ENCODE assay signal across 9 cellular contexts in genomic region chr18:22167471-22168151, GRCh38. TPM values are rescaled to one million over a fixed set of nuclear protein-coding genes. Genes with fewer than 3 reads are reported as not detected.
DNase-seq lines count a peak whose midpoint lies in the region; ATAC-seq, FAIRE-seq and TF ChIP-seq lines count a peak whose summit lies in the region.
"Had no signal": no experiment of that assay in that cellular context is flagged by ENCODE, and none has a peak within 500 bp of the region (broad histone marks: within the 10 kb centered on the region; RNA-seq: fewer than 3 reads in every experiment).

No MANE protein-coding gene starts in this region.

- H3K9me3 ChIP-seq in HCT116 (ENCODE audit: control insufficient read depth in 1 of 2, insufficient read depth in 1 of 2, low read depth in 1 of 2, low read length in 2 of 2) (no peaks in the 10 kb centered on the region), ascending aorta (no peaks in the 10 kb centered on the region), small intestine (ENCODE audit: control insufficient read depth, low read depth) (no peaks in the 10 kb centered on the region)

- BruUV-seq in HCT116 (replicated peaks; lab: Mats Ljungman, UMichigan), result no TSS peak

- TF ChIP-seq CTCF in HCT116 (IDR thresholded peaks at IDR 0.05 in 2 of 3, conservative IDR thresholded peaks at IDR 0.05 in 1 of 3; ENCODE audit: borderline replicate concordance in 1 of 3, insufficient read depth in 1 of 3, low read depth in 2 of 3, low read length in 2 of 3), result no peak
- TF ChIP-seq CTCF in ascending aorta (IDR thresholded peaks at IDR 0.05), result no peak

- H3K4me1 ChIP-seq in HCT116 (ENCODE audit: control insufficient read depth in 1 of 2, insufficient read depth in 2 of 2, low read length in 2 of 2) (peaks cover 5 to 19% of the 10 kb centered on the region in 2 experiments; a peak in 2 of 4 replicates), ascending aorta (peaks cover 0 to 7% of the 10 kb centered on the region in 2 donors), small intestine (ENCODE audit: control insufficient read depth in 2 of 2, insufficient read depth in 1 of 2, low read depth in 1 of 2, low read length in 1 of 2) (no peaks in the 10 kb centered on the region)

- no peaks in the 10 kb centered on the region for H3K9me2 ChIP-seq in HCT116 (ENCODE audit: insufficient read depth)

- H3K9ac ChIP-seq in HCT116 (ENCODE audit: low read length), result no peak overlapping the region

- POLR2A ChIA-PET in HCT116 (lab: Charles Lee), result no interaction called here

- no peaks in the 10 kb centered on the region for H4K20me1 ChIP-seq in HCT116 (ENCODE audit: insufficient read depth)

- peak overlapping the region; percentile 70 for H2AFZ ChIP-seq in HCT116 (ENCODE audit: low read depth, low read length, poor library complexity, severe bottlenecking)

- H3K27ac ChIP-seq in HCT116 (ENCODE audit: low read depth, low read length) (no peak overlapping the region), ascending aorta (peak overlapping the region; percentile 98 to 99), small intestine (ENCODE audit: low read depth in 1 of 2, low read length in 1 of 2) (peak overlapping the region; percentile 78 to 92)

- intact Hi-C loops in HCT116 (cut with micrococcal nuclease), result loop anchor here (2.0 to 10.0 kb wide), 3 partner anchors 170 to 537 kb away; no protein-coding TSS in a partner anchor
- intact Hi-C loops in ascending aorta (cut with DNase I), result loop anchor here (1.0 to 10.0 kb wide), 13 partner anchors 171 to 1065 kb away; partner anchors contain the start of genes ABHD3, MIB1, RBBP8 and ROCK1

- H3K27me3 ChIP-seq in HCT116 (ENCODE audit: insufficient read depth, low read length), result peaks cover 8% of the 10 kb centered on the region; the same call in 1 of the 2 replicates
- H3K27me3 ChIP-seq in ascending aorta, result no peaks in the 10 kb centered on the region
- peaks cover 0 to 33% of the 10 kb centered on the region in 2 donors for H3K27me3 ChIP-seq in small intestine (ENCODE audit: control insufficient read depth in 2 of 2, insufficient read depth in 2 of 2, low read length in 2 of 2)

- H3K36me3 ChIP-seq in HCT116 (ENCODE audit: control insufficient read depth in 1 of 2, insufficient read depth in 2 of 2, low read length in 2 of 2) (no peaks in the 10 kb centered on the region), ascending aorta (peaks cover 5 to 15% of the 10 kb centered on the region in 2 donors), small intestine (ENCODE audit: control insufficient read depth in 2 of 2, insufficient read depth in 2 of 2, low read length in 2 of 2) (no peaks in the 10 kb centered on the region)

- no peak for DNase-seq in HCT116 (ENCODE audit: low read depth, low spot score)
- peak in 1 of 2 donors; percentile 66 for DNase-seq in ascending aorta (ENCODE audit: low spot score in 2 of 2)
- peak; percentile 72 for DNase-seq in iPS-NIHi11 (ENCODE audit: low spot score)
- DNase-seq in small intestine, result peak; percentile 67
- no peak for DNase-seq in NCI-H510A (lab: John Stamatoyannopoulos, UW)
- DNase-seq in NCI-H748 treated with DMSO at 0.1 percent for 48 hours (lab: John Stamatoyannopoulos, UW), result no peak
- DNase-seq in NCI-H345 (lab: John Stamatoyannopoulos, UW), result no peak
- DNase-seq: effector memory CD4-positive, alpha-beta T cell had no signal

- CTCF ChIA-PET in HCT116 (lab: Charles Lee), result no interaction called here

- TF ChIP-seq POLR2A in HCT116 (IDR thresholded peaks at IDR 0.05; ENCODE audit: borderline replicate concordance, extremely low read depth, insufficient read depth, insufficient read length), result no peak

- H3K4me3 ChIP-seq in HCT116 (replicated peaks in 1 of 2; ENCODE audit: low read depth in 1 of 2, low read length in 2 of 2) (peak overlapping the region; percentile 72 to 84), ascending aorta (peak overlapping the region; percentile 89 to 90), small intestine (ENCODE audit: low read depth in 1 of 2, low read length in 2 of 2) (peak overlapping the region; percentile 25 to 94)

- RAD21 ChIA-PET in HCT116 (lab: Charles Lee; ENCODE audit: low non-redundant PET in 1 of 2, low total read pairs in 2 of 2, uncharacterized antibody in 2 of 2, unreplicated experiment in 2 of 2), result no interaction called here

- FAIRE-seq in small intestine (lab: Jason Lieb, UNC), result no peak

- TF ChIP-seq RAD21 in HCT116 (IDR thresholded peaks at IDR 0.05; ENCODE audit: low read depth), result no peak

- H3K4me2 ChIP-seq in HCT116 (ENCODE audit: low read length), result peak overlapping the region; percentile 100

- ATAC-seq in HCT116, result no peak
- ATAC-seq in GM21737 (IDR thresholded peaks at IDR 0.05; ENCODE audit: unreplicated experiment), result no peak

- H3K79me2 ChIP-seq in HCT116 (ENCODE audit: insufficient read depth, low read length), result no peaks in the 10 kb centered on the region

- WGBS in small intestine, 3 donors, result 1 to 6% (median 5%) methylated on average over 31 of the region's 31 CpGs

TF ChIP-seq in HCT116, 20 proteins besides CTCF, POLR2A, EP300 and RAD21:
- TF ChIP-seq SP1 (IDR thresholded peaks at IDR 0.05; ENCODE audit: low read depth) (no peak), JUND (IDR thresholded peaks at IDR 0.05) (no peak), SRF (IDR thresholded peaks at IDR 0.05; ENCODE audit: low read depth) (no peak), CEBPB (IDR thresholded peaks at IDR 0.05; ENCODE audit: low read depth) (no peak), YY1 (IDR thresholded peaks at IDR 0.05; ENCODE audit: extremely low read depth, insufficient replicate concordance, low read depth, low read length) (no peak), ATF3 (IDR thresholded peaks at IDR 0.05) (no peak), MAX (IDR thresholded peaks at IDR 0.05) (no peak), EZH2 (IDR thresholded peaks at IDR 0.05) (no peak), FOSL1 (IDR thresholded peaks at IDR 0.05; ENCODE audit: low read depth) (no peak), REST (IDR thresholded peaks at IDR 0.05; ENCODE audit: low read depth) (no peak), POLR2AphosphoS5 (IDR thresholded peaks at IDR 0.05; ENCODE audit: low read depth, low read length) (no peak), ZNF274 (IDR thresholded peaks at IDR 0.05; ENCODE audit: low read depth, low read length) (no peak), TCF7L2 (IDR thresholded peaks at IDR 0.05; ENCODE audit: borderline replicate concordance, extremely low read depth, insufficient read depth, insufficient read length) (no peak), EZH2phosphoT487 (IDR thresholded peaks at IDR 0.05; ENCODE audit: borderline replicate concordance) (no peak), ELF1 (IDR thresholded peaks at IDR 0.05; ENCODE audit: borderline replicate concordance, low read depth) (no peak), CBX3 (IDR thresholded peaks at IDR 0.05; ENCODE audit: low read depth) (no peak)
TF ChIP-seq in HCT116: peak in this region for 0.

RNA-seq across cellular contexts. Expression of gene GATA6, which starts 1.8 kb away (rescaled TPM):
- total RNA-seq in HCT116 (2021; ENCODE audit: unreplicated experiment), result 3.3 TPM
- 1.1 and 1.3 TPM in 2 replicates for polyA plus RNA-seq in HCT116 (2012)
- 89.3 TPM for total RNA-seq in ascending aorta
- 10 to 100 TPM; 25.9 to 36.9 (median 27.8) TPM for polyA plus RNA-seq in small intestine

Comparison
In these comparisons a context has a peak if more than half of its experiments do, and no peak if none do; other contexts are left out.
1. DNase-seq: peak in iPS-NIHi11 (single experiment) and small intestine (single experiment); none in HCT116 (single experiment), NCI-H510A (single experiment), NCI-H748 treated with DMSO at 0.1 percent for 48 hours (single experiment) and NCI-H345 (single experiment).
2. RNA of gene GATA6, which starts 1.8 kb away (total RNA-seq): 89.3 TPM in ascending aorta (single experiment); 3.3 TPM in HCT116 (single experiment); every median in the first group is over 10 times any median in the second.
3. Peak in every context shown above with its lines, with median percentiles within 50 percentile points of each other: H3K4me3 ChIP-seq.